ENCODE assay signal across 17 cellular contexts in genomic region chr3:182728248-182728647, GRCh38.
DNase-seq lines count a peak whose midpoint lies in the region; ATAC-seq lines count a peak whose summit lies in the region.
"Had no signal": no experiment of that assay in that cellular context is flagged by ENCODE, and none has a peak within 500 bp of the region (broad histone marks: within the 10 kb centered on the region; RNA-seq: fewer than 3 reads in every experiment).

No MANE protein-coding gene starts in this region.

- no peaks in the 10 kb centered on the region for H3K9me3 Mint-ChIP-seq in memory B cell
- H3K9me3 Mint-ChIP-seq in stimulated activated memory B cell treated with anti-CD40 and anti-IgM and Interleukin-4, amounts not matched to agents 10 μg/mL and 1 μg/mL and 100 μg/mL, for 72 hours: no peaks in the 10 kb centered on the region
- H3K9me3 Mint-ChIP-seq: CD8-positive, alpha-beta T cell; GM23338; H9 had no signal

- no peak overlapping the region for H3K4me3 Mint-ChIP-seq in memory B cell
- H3K4me3 Mint-ChIP-seq in stimulated activated memory B cell treated with anti-CD40 and anti-IgM and Interleukin-4, amounts not matched to agents 10 μg/mL and 1 μg/mL and 100 μg/mL, for 72 hours: no peak overlapping the region
- H3K4me3 Mint-ChIP-seq: B cell; CD4-positive, CD25-positive, alpha-beta regulatory T cell; CD8-positive, alpha-beta T cell; GM23338; H9 had no signal

- no peaks in the 10 kb centered on the region for H3K36me3 Mint-ChIP-seq in memory B cell
- no peaks in the 10 kb centered on the region for H3K36me3 Mint-ChIP-seq in stimulated activated memory B cell treated with anti-CD40 and anti-IgM and Interleukin-4, amounts not matched to agents 10 μg/mL and 1 μg/mL and 100 μg/mL, for 72 hours
- H3K36me3 Mint-ChIP-seq: CD4-positive, CD25-positive, alpha-beta regulatory T cell; CD8-positive, alpha-beta T cell had no signal

- no peak overlapping the region for H3K4me3 ChIP-seq in SK-N-MC
- H3K4me3 ChIP-seq: BLaER1, GM23338 had no signal

- DNase-seq in OCI-M1 (lab: John Stamatoyannopoulos, UW): peak; percentile 17
- DNase-seq in SK-N-MC (ENCODE audit: low read depth, low spot score): no peak
- DNase-seq in memory B cell (ENCODE audit: low spot score in 2 of 2): no peak
- DNase-seq in NCI-H510A treated with DMSO at 0.1 percent for 48 hours (lab: John Stamatoyannopoulos, UW): no peak
- no peak for DNase-seq in SW480 (ENCODE audit: low spot score)
- DNase-seq: Caco-2; CD4-positive, CD25-positive, alpha-beta regulatory T cell; CD8-positive, alpha-beta T cell; DMS153; DND-41; H9 had no signal

- H3K27me3 Mint-ChIP-seq in memory B cell: no peaks in the 10 kb centered on the region
- no peaks in the 10 kb centered on the region for H3K27me3 Mint-ChIP-seq in stimulated activated memory B cell treated with anti-CD40 and anti-IgM and Interleukin-4, amounts not matched to agents 10 μg/mL and 1 μg/mL and 100 μg/mL, for 72 hours
- H3K27me3 Mint-ChIP-seq: B cell had no signal

- no peak overlapping the region for H3K9ac ChIP-seq in SK-N-MC (ENCODE audit: insufficient read length)
- H3K9ac ChIP-seq: BLaER1 had no signal

- peak overlapping the region; percentile 15 for H3K27ac Mint-ChIP-seq in memory B cell
- peak overlapping the region; percentile 10 for H3K27ac Mint-ChIP-seq in stimulated activated memory B cell treated with anti-CD40 and anti-IgM and Interleukin-4, amounts not matched to agents 10 μg/mL and 1 μg/mL and 100 μg/mL, for 72 hours
- H3K27ac Mint-ChIP-seq: B cell; CD8-positive, alpha-beta T cell; GM23338; H9 had no signal

- 0 out of 2 replicates have a peak overlapping the region, but pooled peaks have one; percentile 1 for H3K27ac ChIP-seq in SK-N-MC
- H3K27ac ChIP-seq: BLaER1, C4-2B had no signal

- H3K4me1 Mint-ChIP-seq in memory B cell: peaks cover 11% of the 10 kb centered on the region
- peaks cover 28% of the 10 kb centered on the region for H3K4me1 Mint-ChIP-seq in stimulated activated memory B cell treated with anti-CD40 and anti-IgM and Interleukin-4, amounts not matched to agents 10 μg/mL and 1 μg/mL and 100 μg/mL, for 72 hours
- H3K4me1 Mint-ChIP-seq: CD4-positive, CD25-positive, alpha-beta regulatory T cell had no signal

- H3K9me3 ChIP-seq in SK-N-MC (ENCODE audit: low read depth, low read length): no peaks in the 10 kb centered on the region
- H3K9me3 ChIP-seq: BLaER1, Caco-2 had no signal

- ATAC-seq in memory B cell (ENCODE audit: low read depth): no peak
- ATAC-seq in stimulated activated memory B cell treated with anti-CD40 and anti-IgM and Interleukin-4, amounts not matched to agents 10 μg/mL and 1 μg/mL and 100 μg/mL, for 72 hours: no peak
- ATAC-seq: CD8-positive, alpha-beta T cell; GM23338; HCT116 had no signal

- no peaks in the 10 kb centered on the region for H3K36me3 ChIP-seq in SK-N-MC (ENCODE audit: insufficient read depth, low read length)
- H3K36me3 ChIP-seq: BLaER1 had no signal
